ENCODE assay signal across 20 cellular contexts in genomic region chr1:64545118-64545916, GRCh38.
DNase-seq lines count a peak whose midpoint lies in the region; ATAC-seq lines count a peak whose summit lies in the region.
"Had no signal": no experiment of that assay in that cellular context is flagged by ENCODE, and none has a peak within 500 bp of the region (broad histone marks: within the 10 kb centered on the region; RNA-seq: fewer than 3 reads in every experiment).

No MANE protein-coding gene starts in this region.

- peak; percentile 78 for ATAC-seq in naive thymus-derived CD4-positive, alpha-beta T cell
- ATAC-seq in HG02885 (IDR thresholded peaks at IDR 0.05; ENCODE audit: poor library complexity, unreplicated experiment), result no peak

- no peak overlapping the region for H3K4me3 ChIP-seq in naive thymus-derived CD4-positive, alpha-beta T cell (ENCODE audit: low read length)
- H3K4me3 ChIP-seq in HAP-1, result no peak overlapping the region
- H3K4me3 ChIP-seq: esophagus squamous epithelium, spleen, thyroid gland had no signal

- in situ Hi-C loops in HAP-1 (cut with MboI; ENCODE audit: low sequenced_read_pairs), result no loop called here

- peak; percentile 66 for DNase-seq in activated CD4-positive, alpha-beta T cell treated with anti-CD3 and anti-CD28 coated beads, Interleukin-2, amount 10 ng/mL, durations not matched to agents 7 days and 5 days
- DNase-seq in activated CD4-positive, alpha-beta T cell treated with anti-CD3 and anti-CD28 coated beads for 48 hours, result no peak
- peak; percentile 25 for DNase-seq in DMS 273 (lab: John Stamatoyannopoulos, UW; ENCODE audit: unreplicated experiment)
- no peak for DNase-seq in T-helper 2 cell treated with Interferon-gamma antibody and Interleukin-4, amounts not matched to agents 5 μg/mL and 100 μg/mL, for 36 hours (ENCODE audit: low spot score)
- DNase-seq in naive thymus-derived CD4-positive, alpha-beta T cell, result peak in 7 of 9 donors; percentile 52 to 79 (median 72)
- DNase-seq in COR-L47 (lab: John Stamatoyannopoulos, UW), result no peak
- DNase-seq in HAP-1 (ENCODE audit: low spot score in 2 of 2), result no peak
- DNase-seq: activated CD8-positive, alpha-beta memory T cell treated with anti-CD3 and anti-CD28 coated beads, Interleukin-2, amount 50 U/mL, for 4 hours; caudate nucleus; effector CD4-positive, alpha-beta T cell; esophagus squamous epithelium; NCI-H526; OCI-M1; SHP77; spleen; thyroid gland had no signal

- H3K4me1 ChIP-seq in naive thymus-derived CD4-positive, alpha-beta T cell (ENCODE audit: control insufficient read depth in 2 of 2, insufficient read depth in 2 of 2, low read length in 2 of 2), result peaks cover 4 to 39% of the 10 kb centered on the region in 2 donors
- H3K4me1 ChIP-seq in HAP-1, result peaks cover 43% of the 10 kb centered on the region

- H3K4me1 Mint-ChIP-seq in activated CD4-positive, alpha-beta T cell treated with anti-CD3 and anti-CD28 coated beads, Interleukin-2, amount 10 ng/mL, durations not matched to agents 7 days and 5 days, result peaks cover 56% of the 10 kb centered on the region
- H3K4me1 Mint-ChIP-seq in T-helper 2 cell treated with Interferon-gamma antibody and Interleukin-4, amounts not matched to agents 5 μg/mL and 100 μg/mL, for 36 hours (ENCODE audit: low read depth), result peaks cover 40% of the 10 kb centered on the region
- peaks cover 31 to 99% (median 73%) of the 10 kb centered on the region in 7 donors for H3K4me1 Mint-ChIP-seq in naive thymus-derived CD4-positive, alpha-beta T cell

- H3K27ac ChIP-seq in naive thymus-derived CD4-positive, alpha-beta T cell (ENCODE audit: low read depth, low read length), result no peak overlapping the region
- H3K27ac ChIP-seq: KMS-11, spleen, thyroid gland had no signal

- intact Hi-C loops in naive thymus-derived CD4-positive, alpha-beta T cell (cut with micrococcal nuclease), result loop anchor here in 1 of 2 donors (5.0 to 10.0 kb wide), 3 partner anchors 199 to 953 kb away; partner anchors contain the start of genes JAK1, PGM1 and RAVER2

- no peaks in the 10 kb centered on the region for H3K9me3 ChIP-seq in naive thymus-derived CD4-positive, alpha-beta T cell (ENCODE audit: control insufficient read depth in 2 of 3, low read length in 3 of 3)
- H3K9me3 ChIP-seq in HAP-1, result no peaks in the 10 kb centered on the region
- H3K9me3 ChIP-seq: esophagus squamous epithelium, spleen, thyroid gland had no signal

- H3K27me3 Mint-ChIP-seq in activated CD4-positive, alpha-beta T cell treated with anti-CD3 and anti-CD28 coated beads, Interleukin-2, amount 10 ng/mL, durations not matched to agents 7 days and 5 days, result no peaks in the 10 kb centered on the region
- peaks cover 16% of the 10 kb centered on the region for H3K27me3 Mint-ChIP-seq in T-helper 2 cell treated with Interferon-gamma antibody and Interleukin-4, amounts not matched to agents 5 μg/mL and 100 μg/mL, for 36 hours (ENCODE audit: low read depth)
- H3K27me3 Mint-ChIP-seq in naive thymus-derived CD4-positive, alpha-beta T cell, result peaks cover 0 to 38% (median 0%) of the 10 kb centered on the region in 5 donors

- H3K36me3 ChIP-seq in naive thymus-derived CD4-positive, alpha-beta T cell (ENCODE audit: control insufficient read depth in 2 of 3, insufficient read depth in 3 of 3, low read length in 3 of 3), result no peaks in the 10 kb centered on the region
- H3K36me3 ChIP-seq in HAP-1 (replicated peaks), result no peaks in the 10 kb centered on the region
- H3K36me3 ChIP-seq: esophagus squamous epithelium, spleen, thyroid gland had no signal

- POLR2A ChIA-PET in activated CD4-positive, alpha-beta T cell treated with anti-CD3 and anti-CD28 coated beads, Interleukin-2, amount 10 ng/mL, durations not matched to agents 7 days and 5 days (lab: Charles Lee), result no interaction called here
- POLR2A ChIA-PET in naive thymus-derived CD4-positive, alpha-beta T cell (lab: Charles Lee), result interaction anchor here (0.7 to 1.4 kb wide), 3 partner anchors 10 to 45 kb away, joined by 3 to 4 read pairs (median 3); no protein-coding TSS in a partner anchor

- no peak overlapping the region for H3K4me3 Mint-ChIP-seq in activated CD4-positive, alpha-beta T cell treated with anti-CD3 and anti-CD28 coated beads, Interleukin-2, amount 10 ng/mL, durations not matched to agents 7 days and 5 days
- peak overlapping the region; percentile 29 for H3K4me3 Mint-ChIP-seq in T-helper 2 cell treated with Interferon-gamma antibody and Interleukin-4, amounts not matched to agents 5 μg/mL and 100 μg/mL, for 36 hours
- peak overlapping the region in 9 of 10 donors; percentile 5 to 79 (median 37) for H3K4me3 Mint-ChIP-seq in naive thymus-derived CD4-positive, alpha-beta T cell
- H3K4me3 Mint-ChIP-seq: CD14-positive monocyte, mesothelial cell of epicardium had no signal

- H3K27ac Mint-ChIP-seq in activated CD4-positive, alpha-beta T cell treated with anti-CD3 and anti-CD28 coated beads, Interleukin-2, amount 10 ng/mL, durations not matched to agents 7 days and 5 days, result peak overlapping the region; percentile 22
- H3K27ac Mint-ChIP-seq in T-helper 2 cell treated with Interferon-gamma antibody and Interleukin-4, amounts not matched to agents 5 μg/mL and 100 μg/mL, for 36 hours, result no peak overlapping the region
- H3K27ac Mint-ChIP-seq in naive thymus-derived CD4-positive, alpha-beta T cell, result peak overlapping the region in 5 of 9 donors; percentile 18 to 84 (median 60)
- H3K27ac Mint-ChIP-seq: CD14-positive monocyte had no signal

- no peaks in the 10 kb centered on the region for H3K9me3 Mint-ChIP-seq in activated CD4-positive, alpha-beta T cell treated with anti-CD3 and anti-CD28 coated beads, Interleukin-2, amount 10 ng/mL, durations not matched to agents 7 days and 5 days
- H3K9me3 Mint-ChIP-seq in T-helper 2 cell treated with Interferon-gamma antibody and Interleukin-4, amounts not matched to agents 5 μg/mL and 100 μg/mL, for 36 hours, result no peaks in the 10 kb centered on the region
- no peaks in the 10 kb centered on the region for H3K9me3 Mint-ChIP-seq in naive thymus-derived CD4-positive, alpha-beta T cell
- H3K9me3 Mint-ChIP-seq: CD14-positive monocyte, mesothelial cell of epicardium had no signal

- no peaks in the 10 kb centered on the region for H3K27me3 ChIP-seq in naive thymus-derived CD4-positive, alpha-beta T cell (ENCODE audit: control insufficient read depth in 2 of 2, insufficient read depth in 2 of 2, low read length in 2 of 2)
- H3K27me3 ChIP-seq in HAP-1 (ENCODE audit: low read depth), result no peaks in the 10 kb centered on the region
- H3K27me3 ChIP-seq: esophagus squamous epithelium, spleen, thyroid gland had no signal

- peaks cover 3% of the 10 kb centered on the region for H3K36me3 Mint-ChIP-seq in activated CD4-positive, alpha-beta T cell treated with anti-CD3 and anti-CD28 coated beads, Interleukin-2, amount 10 ng/mL, durations not matched to agents 7 days and 5 days (ENCODE audit: low read depth)
- H3K36me3 Mint-ChIP-seq in T-helper 2 cell treated with Interferon-gamma antibody and Interleukin-4, amounts not matched to agents 5 μg/mL and 100 μg/mL, for 36 hours (ENCODE audit: low read depth), result no peaks in the 10 kb centered on the region
- H3K36me3 Mint-ChIP-seq in naive thymus-derived CD4-positive, alpha-beta T cell, result peaks cover 0 to 4% (median 0%) of the 10 kb centered on the region in 5 donors
- H3K36me3 Mint-ChIP-seq: CD14-positive monocyte, mesothelial cell of epicardium had no signal

- CTCF ChIA-PET in activated CD4-positive, alpha-beta T cell treated with anti-CD3 and anti-CD28 coated beads, Interleukin-2, amount 10 ng/mL, durations not matched to agents 7 days and 5 days (lab: Charles Lee), result no interaction called here
- CTCF ChIA-PET in naive thymus-derived CD4-positive, alpha-beta T cell (lab: Charles Lee), result interaction anchor here (0.6 to 1.2 kb wide), 3 partner anchors 8 to 139 kb away, joined by 3 to 5 read pairs (median 3); no protein-coding TSS in a partner anchor

Comparison
In these comparisons a context has a peak if more than half of its experiments do, and no peak if none do; other contexts are left out.
1. DNase-seq: peak in activated CD4-positive, alpha-beta T cell treated with anti-CD3 and anti-CD28 coated beads, Interleukin-2, amount 10 ng/mL, durations not matched to agents 7 days and 5 days (single experiment), DMS 273 (single experiment) and naive thymus-derived CD4-positive, alpha-beta T cell (7 of 9); none in activated CD4-positive, alpha-beta T cell treated with anti-CD3 and anti-CD28 coated beads for 48 hours (single experiment), T-helper 2 cell treated with Interferon-gamma antibody and Interleukin-4, amounts not matched to agents 5 μg/mL and 100 μg/mL, for 36 hours (single experiment), COR-L47 (single experiment) and HAP-1 (0 of 2).